ENCODE assay signal across 28 cellular contexts in the genomic region with DNA sequence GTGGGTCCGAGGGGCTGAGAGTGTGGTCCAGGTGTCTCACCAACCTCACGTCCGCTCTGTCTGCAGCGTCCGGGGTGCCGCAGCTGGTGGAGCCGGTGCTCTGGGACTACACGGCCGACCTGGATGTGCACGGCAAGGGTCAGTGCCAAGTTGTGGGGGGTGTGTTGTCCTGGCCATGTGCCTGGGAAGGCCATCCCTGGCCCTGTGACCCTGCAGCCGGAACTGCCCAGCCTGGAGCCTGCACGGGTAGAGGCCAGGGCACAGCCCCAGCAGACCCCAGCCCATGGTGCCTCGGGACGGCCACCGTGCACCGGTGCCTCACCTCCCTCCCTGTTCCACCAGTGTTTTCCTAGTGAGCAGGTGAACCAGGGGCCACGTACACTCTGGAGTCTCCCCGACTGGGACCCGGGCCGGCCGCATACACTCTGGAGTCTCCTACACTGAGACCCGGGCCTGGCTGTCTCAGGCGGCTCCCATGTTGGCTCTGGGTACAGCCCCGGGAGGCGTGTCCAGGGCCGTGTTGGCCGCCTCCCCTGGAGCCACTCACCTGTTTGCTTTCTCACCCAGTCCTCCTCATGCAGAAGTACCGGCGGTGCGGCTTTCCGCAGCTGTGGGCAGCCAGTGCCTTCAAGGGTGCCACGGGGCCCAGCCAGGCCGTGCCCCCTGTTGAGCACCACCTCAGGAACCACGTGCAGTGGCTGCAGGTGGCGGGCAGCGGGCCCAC. TPM values are rescaled to one million over a fixed set of nuclear protein-coding genes. Genes with fewer than 3 reads are reported as not detected.
DNase-seq lines count a peak whose midpoint lies in the region; ATAC-seq and TF ChIP-seq lines count a peak whose summit lies in the region.
"Had no signal": no experiment of that assay in that cellular context is flagged by ENCODE, and none has a peak within 500 bp of the region (broad histone marks: within the 10 kb centered on the region; RNA-seq: fewer than 3 reads in every experiment).

No MANE protein-coding gene starts in this region.

- no peak for TF ChIP-seq EP300 in SK-N-SH (IDR thresholded peaks at IDR 0.05; ENCODE audit: borderline replicate concordance in 1 of 2, low read depth in 1 of 2, low read length in 1 of 2)

- dilution Hi-C loops in IMR-90 (cut with HindIII; ENCODE audit: low sequenced_read_pairs, unreplicated experiment), result no loop called here

- POLR2A ChIA-PET in SK-N-SH (lab: Yijun Ruan, JAX) (interaction anchor here (1.0 kb wide), 1 partner anchor 10 kb away, joined by 3 read pairs; no protein-coding TSS in a partner anchor), IMR-90 (lab: Charles Lee; ENCODE audit: unreplicated experiment) (no interaction called here)

- no peaks in the 10 kb centered on the region for H3K9me2 ChIP-seq in SK-N-SH

- no peak overlapping the region for H3K14ac ChIP-seq in IMR-90 (replicated peaks; ENCODE audit: low read depth, low read length)

- H2AK5ac ChIP-seq in IMR-90 (ENCODE audit: low read depth, low read length), result no peak overlapping the region

- H3K18ac ChIP-seq in IMR-90 (ENCODE audit: low read depth, low read length), result no peak overlapping the region

- H4K20me1 ChIP-seq in SK-N-SH (ENCODE audit: insufficient read depth) (peaks cover 4% of the 10 kb centered on the region; the same call in 1 of the 2 replicates), IMR-90 (ENCODE audit: insufficient read depth, low read length) (peaks cover 9% of the 10 kb centered on the region; the same call in 1 of the 2 replicates)

- H4K8ac ChIP-seq in IMR-90 (ENCODE audit: low read depth in 2 of 2, low read length in 2 of 2), result no peak overlapping the region

- no peak for ATAC-seq in SK-N-SH treated with all-trans-retinoic acid at 6 μM for 48 hours
- ATAC-seq in IMR-90 (ENCODE audit: low read depth), result no peak
- ATAC-seq in stimulated activated effector memory CD8-positive, alpha-beta T cell treated with anti-CD3 and anti-CD28 coated beads, Interleukin-12 subunit alpha, Interleukin-12 subunit beta, amount 100 ng/mL, for 72 hours, result no peak
- no peak for ATAC-seq in GM21619 (IDR thresholded peaks at IDR 0.05; ENCODE audit: unreplicated experiment)
- ATAC-seq: gastroesophageal sphincter; naive thymus-derived CD8-positive, alpha-beta T cell; Right ventricle myocardium inferior had no signal

- TF ChIP-seq RAD21 in SK-N-SH (IDR thresholded peaks at IDR 0.05; ENCODE audit: low read length) (no peak), IMR-90 (IDR thresholded peaks at IDR 0.05; ENCODE audit: low read length) (no peak)

- H3K36me3 Mint-ChIP-seq in endodermal cell (ENCODE audit: low read depth) (no peaks in the 10 kb centered on the region), CD14-positive monocyte (peaks cover 10 to 22% of the 10 kb centered on the region in 2 donors)
- H3K36me3 Mint-ChIP-seq in stimulated activated effector memory CD8-positive, alpha-beta T cell treated with anti-CD3 and anti-CD28 coated beads, Interleukin-12 subunit alpha, Interleukin-12 subunit beta, amount 100 ng/mL, for 72 hours, result peaks cover 39% of the 10 kb centered on the region
- H3K36me3 Mint-ChIP-seq: brain had no signal

- no peak overlapping the region for H4K5ac ChIP-seq in IMR-90 (ENCODE audit: low read depth, low read length)

- intact Hi-C loops in IMR-90 (cut with micrococcal nuclease) (no loop called here), CD14-positive monocyte (cut with micrococcal nuclease) (no loop called here)

- no peaks in the 10 kb centered on the region for H3K27me3 ChIP-seq in SK-N-SH (ENCODE audit: insufficient read depth)
- H3K27me3 ChIP-seq in IMR-90 (ENCODE audit: control insufficient read depth, insufficient read depth, low read length), result no peaks in the 10 kb centered on the region
- H3K27me3 ChIP-seq in endodermal cell (ENCODE audit: control insufficient read depth, insufficient read depth, low read length, poor library complexity, severe bottlenecking), result no peaks in the 10 kb centered on the region
- H3K27me3 ChIP-seq: adrenal gland, gastroesophageal sphincter had no signal

- no peak overlapping the region for H2BK15ac ChIP-seq in IMR-90 (ENCODE audit: low read depth, low read length)

- in situ Hi-C loops in IMR-90 (cut with MboI; ENCODE audit: low sequenced_read_pairs), result no loop called here

- no peak overlapping the region for H3K4ac ChIP-seq in IMR-90 (ENCODE audit: low read depth, low read length)

- no peaks in the 10 kb centered on the region for H3K9me3 Mint-ChIP-seq in endodermal cell
- no peaks in the 10 kb centered on the region for H3K9me3 Mint-ChIP-seq in stimulated activated effector memory CD8-positive, alpha-beta T cell treated with anti-CD3 and anti-CD28 coated beads, Interleukin-12 subunit alpha, Interleukin-12 subunit beta, amount 100 ng/mL, for 72 hours
- H3K9me3 Mint-ChIP-seq in CD14-positive monocyte, result no peaks in the 10 kb centered on the region
- H3K9me3 Mint-ChIP-seq: activated T-cell treated with anti-CD3 and anti-CD28 coated beads, Interleukin-2, amount 50 U/mL, for 72 hours; brain; CD4-positive, alpha-beta memory T cell; naive thymus-derived CD8-positive, alpha-beta T cell had no signal

- no peak overlapping the region for H4K91ac ChIP-seq in IMR-90 (ENCODE audit: insufficient read depth, low read depth, low read length)

- H3K4me3 Mint-ChIP-seq in endodermal cell (no peak overlapping the region), CD14-positive monocyte (no peak overlapping the region)
- no peak overlapping the region for H3K4me3 Mint-ChIP-seq in stimulated activated effector memory CD8-positive, alpha-beta T cell treated with anti-CD3 and anti-CD28 coated beads, Interleukin-12 subunit alpha, Interleukin-12 subunit beta, amount 100 ng/mL, for 72 hours
- H3K4me3 Mint-ChIP-seq: activated T-cell treated with anti-CD3 and anti-CD28 coated beads, Interleukin-2, amount 50 U/mL, for 72 hours; brain; CD4-positive, alpha-beta memory T cell; naive thymus-derived CD8-positive, alpha-beta T cell had no signal

- H3K9me3 ChIP-seq in SK-N-SH (no peaks in the 10 kb centered on the region), IMR-90 (ENCODE audit: control insufficient read depth, insufficient read depth, low read length) (no peaks in the 10 kb centered on the region), endodermal cell (ENCODE audit: control insufficient read depth, low read length) (no peaks in the 10 kb centered on the region)
- H3K9me3 ChIP-seq: adrenal gland, gastroesophageal sphincter had no signal

- no peak overlapping the region for H3K27ac ChIP-seq in SK-N-SH (ENCODE audit: low read depth in 2 of 2, low read length in 1 of 2)
- no peak overlapping the region for H3K27ac ChIP-seq in IMR-90 (ENCODE audit: insufficient read depth, low read length)
- no peak overlapping the region for H3K27ac ChIP-seq in endodermal cell (ENCODE audit: low read depth, low read length)
- H3K27ac ChIP-seq: adrenal gland, gastroesophageal sphincter, PC-9 had no signal

- H2AFZ ChIP-seq in SK-N-SH (ENCODE audit: low read depth) (no peak overlapping the region), IMR-90 (replicated peaks; ENCODE audit: low read length, poor library complexity) (no peak overlapping the region)
- H2AFZ ChIP-seq: PC-9 had no signal

- BruUV-seq in IMR-90 (replicated peaks; lab: Mats Ljungman, UMichigan), result no TSS peak

- CTCF ChIA-PET in SK-N-SH (lab: Yijun Ruan, JAX) (interaction anchor here (2.3 kb wide), 1 partner anchor 12 kb away, joined by 6 read pairs; no protein-coding TSS in a partner anchor), IMR-90 (lab: Yijun Ruan, JAX) (no interaction called here)

- H3F3A ChIP-seq in SK-N-SH (replicated peaks; ENCODE audit: insufficient read depth), result peaks cover 9% of the 10 kb centered on the region

- no peaks in the 10 kb centered on the region; the same call in 1 of the 2 replicates for H3K9me1 ChIP-seq in IMR-90 (ENCODE audit: insufficient read depth, low read length)

- no peak for TF ChIP-seq POLR2A in IMR-90 (IDR thresholded peaks at IDR 0.05; ENCODE audit: low read depth, low read length)

- H3K4me3 ChIP-seq in SK-N-SH (ENCODE audit: low read depth in 2 of 2, low read length in 1 of 2) (no peak overlapping the region), IMR-90 (ENCODE audit: insufficient read depth, low read depth, low read length) (no peak overlapping the region), endodermal cell (ENCODE audit: low read length) (no peak overlapping the region)
- H3K4me3 ChIP-seq: adrenal gland, gastroesophageal sphincter, lung, PC-9 had no signal

- H3K9ac ChIP-seq in SK-N-SH (no peak overlapping the region), IMR-90 (ENCODE audit: low read depth, low read length) (no peak overlapping the region), endodermal cell (ENCODE audit: extremely low read depth, low read length, poor library complexity, severe bottlenecking) (no peak overlapping the region)

- peak overlapping the region; percentile 16 for H2AK9ac ChIP-seq in IMR-90 (replicated peaks; ENCODE audit: low read depth, low read length, poor library complexity)

- H3K79me1 ChIP-seq in IMR-90 (ENCODE audit: low read depth in 1 of 2, low read length in 2 of 2), result no peaks in the 10 kb centered on the region

- H3K4me1 Mint-ChIP-seq in endodermal cell (no peaks in the 10 kb centered on the region), CD14-positive monocyte (peaks cover 24% of the 10 kb centered on the region)
- peaks cover 11% of the 10 kb centered on the region for H3K4me1 Mint-ChIP-seq in stimulated activated effector memory CD8-positive, alpha-beta T cell treated with anti-CD3 and anti-CD28 coated beads, Interleukin-12 subunit alpha, Interleukin-12 subunit beta, amount 100 ng/mL, for 72 hours
- H3K4me1 Mint-ChIP-seq: brain had no signal

- no peak overlapping the region for H3K27ac Mint-ChIP-seq in endodermal cell
- H3K27ac Mint-ChIP-seq in stimulated activated effector memory CD8-positive, alpha-beta T cell treated with anti-CD3 and anti-CD28 coated beads, Interleukin-12 subunit alpha, Interleukin-12 subunit beta, amount 100 ng/mL, for 72 hours, result peak overlapping the region; percentile 14
- no peak overlapping the region for H3K27ac Mint-ChIP-seq in CD14-positive monocyte
- H3K27ac Mint-ChIP-seq: activated T-cell treated with anti-CD3 and anti-CD28 coated beads, Interleukin-2, amount 50 U/mL, for 72 hours had no signal

- WGBS in SK-N-SH (ENCODE audit: low lambda C conversion rate), result 94% methylated on average over 20 of the region's 36 CpGs
- WGBS in IMR-90 (ENCODE audit: extremely low coverage in 2 of 2, insufficient read length in 1 of 2), 2 experiments, result 96% methylated on average over 12 of the region's 36 CpGs; no CpG with 5 or more reads in 1 of the 2 experiments
- 92 to 93% methylated on average over 21 to 36 of the region's 36 CpGs for WGBS in endodermal cell (ENCODE audit: insufficient coverage in 1 of 2, insufficient read length in 1 of 2), 2 experiments

- H2BK5ac ChIP-seq in IMR-90 (ENCODE audit: low read depth, low read length, poor library complexity, severe bottlenecking), result no peak overlapping the region

- H3K79me2 ChIP-seq in SK-N-SH (ENCODE audit: insufficient read depth), result no peaks in the 10 kb centered on the region

- H3K36me3 ChIP-seq in SK-N-SH (replicated peaks in 1 of 2; ENCODE audit: control insufficient read depth in 1 of 2, insufficient read depth in 2 of 2, low read length in 1 of 2) (peaks cover 0 to 12% of the 10 kb centered on the region in 2 experiments), IMR-90 (ENCODE audit: control insufficient read depth, insufficient read depth, low read length) (peaks cover 5% of the 10 kb centered on the region), endodermal cell (ENCODE audit: control insufficient read depth, insufficient read depth, low read length) (no peaks in the 10 kb centered on the region)

- no peak overlapping the region for H2BK120ac ChIP-seq in IMR-90 (ENCODE audit: low read depth, low read length)

- TF ChIP-seq CTCF in SK-N-SH (IDR thresholded peaks at IDR 0.05) (no peak), IMR-90 (conservative IDR thresholded peaks at IDR 0.05; ENCODE audit: low read depth, low read length) (no peak), endodermal cell (conservative IDR thresholded peaks at IDR 0.05) (no peak), CD14-positive monocyte (IDR thresholded peaks at IDR 0.05) (no peak)

- H3K4me1 ChIP-seq in SK-N-SH (ENCODE audit: control insufficient read depth in 1 of 2, insufficient read depth in 2 of 2, low read depth in 1 of 2, low read length in 1 of 2) (no peaks in the 10 kb centered on the region; a peak in 1 of 4 replicates), IMR-90 (ENCODE audit: control insufficient read depth, insufficient read depth, low read length) (peaks cover 3% of the 10 kb centered on the region), endodermal cell (ENCODE audit: control insufficient read depth, insufficient read depth, low read length) (no peaks in the 10 kb centered on the region)
- H3K4me1 ChIP-seq: adrenal gland had no signal

- H2BK20ac ChIP-seq in IMR-90 (ENCODE audit: low read depth, low read length), result no peak overlapping the region

- H3K56ac ChIP-seq in IMR-90 (ENCODE audit: extremely low read depth, insufficient read depth, low read length), result no peak overlapping the region

- H3K23ac ChIP-seq in IMR-90 (ENCODE audit: low read depth, low read length), result no peak overlapping the region

- H3K4me2 ChIP-seq in SK-N-SH, result no peak overlapping the region
- no peak overlapping the region for H3K4me2 ChIP-seq in IMR-90 (ENCODE audit: low read depth, low read length)
- H3K4me2 ChIP-seq: PC-9 had no signal

- H3K27me3 Mint-ChIP-seq in endodermal cell (ENCODE audit: insufficient read depth), result no peaks in the 10 kb centered on the region
- peaks cover 0 to 2% (median 0%) of the 10 kb centered on the region in 3 donors for H3K27me3 Mint-ChIP-seq in CD14-positive monocyte (ENCODE audit: low read depth in 3 of 3)
- H3K27me3 Mint-ChIP-seq: brain; CD4-positive, alpha-beta memory T cell; naive thymus-derived CD8-positive, alpha-beta T cell had no signal

- DNase-seq in SK-N-SH (peak; percentile 41), IMR-90 (no peak), endodermal cell (peak; percentile 45), CD14-positive monocyte (ENCODE audit: low spot score) (no peak), AG08396 (ENCODE audit: low spot score) (no peak)
- DNase-seq in stimulated activated effector memory CD8-positive, alpha-beta T cell treated with anti-CD3 and anti-CD28 coated beads, Interleukin-12 subunit alpha, Interleukin-12 subunit beta, amount 100 ng/mL, for 72 hours (ENCODE audit: low spot score in 2 of 2), result no peak
- DNase-seq: 8988T; activated CD4-positive, alpha-beta T cell treated with anti-CD3 and anti-CD28 coated beads, Interleukin-2, amount 50 U/mL, for 48 hours; activated CD4-positive, CD25-positive, alpha-beta regulatory T cell treated with anti-CD3 and anti-CD28 coated beads, Interleukin-2, amount 50 U/mL, for 72 hours; activated T-cell treated with anti-CD3 and anti-CD28 coated beads, Interleukin-2, amount 50 U/mL, for 72 hours; CD4-positive, alpha-beta memory T cell; NCI-H1417 treated with DMSO at 0.1 percent for 48 hours; NCI-H2081 treated with DMSO at 0.1 percent for 48 hours; NCI-H2227 treated with DMSO at 0.1 percent for 48 hours; NCI-H526 treated with DMSO at 0.1 percent for 48 hours; NK-92 treated with Interleukin-12 subunit alpha and Interleukin-12 subunit beta, amount 100 ng/mL, for 24 hours; nucleus accumbens; PC-9; stimulated activated naive CD4-positive, alpha-beta T cell; T-helper 2 cell had no signal

RNA-seq across cellular contexts. Expression of gene CYBC1, which starts 13.8 kb away (rescaled TPM):
- polyA plus RNA-seq in SK-N-SH (2012; rRNA removed) (160 and 165 TPM in 2 replicates), IMR-90 (2012; rRNA removed) (76.7 and 89.0 TPM in 2 replicates), CD14-positive monocyte (100 to 1,000 TPM; 160 to 217 TPM)
- polyA plus RNA-seq in SK-N-SH (2012; cell fraction: cytosol; rRNA removed), result 97.3 and 115 TPM in 2 replicates
- 403 and 584 TPM in 2 replicates for polyA plus RNA-seq in SK-N-SH (2012; cell fraction: nucleus; rRNA removed)
- total RNA-seq in IMR-90 (2012; rRNA removed) (61.1 and 75.1 TPM in 2 replicates), endodermal cell (10 to 100 TPM; 71.2 to 88.5 TPM)
- 84.4 and 115 TPM in 2 replicates for polyA plus RNA-seq in IMR-90 (2012; cell fraction: cytosol; rRNA removed)
- 201 and 366 TPM in 2 replicates for polyA plus RNA-seq in IMR-90 (2012; cell fraction: nucleus; rRNA removed; ENCODE audit: low replicate concordance)
- 62.1 TPM for polyA plus RNA-seq in endodermal cell (2013, experiment 1 of 2)
- polyA plus RNA-seq in endodermal cell (2013, experiment 2 of 2), result 49.1 TPM

RNA-seq across cellular contexts. Expression of gene OGFOD3, which starts 18.4 kb away (rescaled TPM):
- polyA plus RNA-seq in SK-N-SH (2012; rRNA removed), result 57.1 and 68.2 TPM in 2 replicates
- polyA plus RNA-seq in SK-N-SH (2012; cell fraction: cytosol; rRNA removed), result 38.7 and 54.7 TPM in 2 replicates
- polyA plus RNA-seq in SK-N-SH (2012; cell fraction: nucleus; rRNA removed), result 67.2 and 94.3 TPM in 2 replicates
- 24.4 and 25.3 TPM in 2 replicates for total RNA-seq in IMR-90 (2012; rRNA removed)
- polyA plus RNA-seq in IMR-90 (2012; rRNA removed), result 33.4 and 34.5 TPM in 2 replicates
- polyA plus RNA-seq in IMR-90 (2012; cell fraction: cytosol; rRNA removed), result 31.1 and 43.7 TPM in 2 replicates
- 18.5 and 32.9 TPM in 2 replicates for polyA plus RNA-seq in IMR-90 (2012; cell fraction: nucleus; rRNA removed; ENCODE audit: low replicate concordance)
- total RNA-seq in endodermal cell, result 10 to 100 TPM; 24.0 to 30.1 TPM
- 24.2 TPM for polyA plus RNA-seq in endodermal cell (2013, experiment 1 of 2)
- polyA plus RNA-seq in endodermal cell (2013, experiment 2 of 2), result 21.2 TPM
- polyA plus RNA-seq in CD14-positive monocyte, result 10 to 100 TPM; 25.2 to 36.4 TPM

RNA-seq across cellular contexts. Expression of gene HEXD, which starts 18.6 kb away (rescaled TPM):
- polyA plus RNA-seq in SK-N-SH (2012; rRNA removed), result 38.8 and 43.1 TPM in 2 replicates
- polyA plus RNA-seq in SK-N-SH (2012; cell fraction: cytosol; rRNA removed), result 10.8 and 18.1 TPM in 2 replicates
- polyA plus RNA-seq in SK-N-SH (2012; cell fraction: nucleus; rRNA removed), result 328 and 454 TPM in 2 replicates
- 3.8 and 4.2 TPM in 2 replicates for total RNA-seq in IMR-90 (2012; rRNA removed)
- polyA plus RNA-seq in IMR-90 (2012; rRNA removed), result 9.2 and 9.5 TPM in 2 replicates
- 5.6 and 10.0 TPM in 2 replicates for polyA plus RNA-seq in IMR-90 (2012; cell fraction: cytosol; rRNA removed)
- 76.9 and 127 TPM in 2 replicates for polyA plus RNA-seq in IMR-90 (2012; cell fraction: nucleus; rRNA removed; ENCODE audit: low replicate concordance)
- 10 to 100 TPM; 31.5 to 37.6 TPM for total RNA-seq in endodermal cell
- 42.8 TPM for polyA plus RNA-seq in endodermal cell (2013, experiment 1 of 2)
- polyA plus RNA-seq in endodermal cell (2013, experiment 2 of 2), result 31.9 TPM
- polyA plus RNA-seq in CD14-positive monocyte, result 10 to 100 TPM in 1 of 2 donors, 1 to 10 TPM in 1; 8.9 to 12.7 TPM

RNA-seq across cellular contexts. Expression of gene NARF, which starts 21.8 kb away (rescaled TPM):
- polyA plus RNA-seq in SK-N-SH (2012; rRNA removed) (128 and 130 TPM in 2 replicates), IMR-90 (2012; rRNA removed) (88.8 and 94.8 TPM in 2 replicates), CD14-positive monocyte (100 to 1,000 TPM; 100 to 101 TPM)
- polyA plus RNA-seq in SK-N-SH (2012; cell fraction: cytosol; rRNA removed), result 90.6 and 112 TPM in 2 replicates
- 222 and 289 TPM in 2 replicates for polyA plus RNA-seq in SK-N-SH (2012; cell fraction: nucleus; rRNA removed)
- total RNA-seq in IMR-90 (2012; rRNA removed) (70.8 and 83.7 TPM in 2 replicates), endodermal cell (10 to 100 TPM; 64.0 to 70.8 TPM)
- polyA plus RNA-seq in IMR-90 (2012; cell fraction: cytosol; rRNA removed), result 72.3 and 101 TPM in 2 replicates
- 89.0 and 135 TPM in 2 replicates for polyA plus RNA-seq in IMR-90 (2012; cell fraction: nucleus; rRNA removed; ENCODE audit: low replicate concordance)
- polyA plus RNA-seq in endodermal cell (2013, experiment 1 of 2), result 151 TPM
- polyA plus RNA-seq in endodermal cell (2013, experiment 2 of 2), result 159 TPM

Comparison
In these comparisons a context has a peak if more than half of its experiments do, and no peak if none do; other contexts are left out.
1. DNase-seq: peak in SK-N-SH (single experiment) and endodermal cell (single experiment); none in IMR-90 (single experiment), stimulated activated effector memory CD8-positive, alpha-beta T cell treated with anti-CD3 and anti-CD28 coated beads, Interleukin-12 subunit alpha, Interleukin-12 subunit beta, amount 100 ng/mL, for 72 hours (0 of 2), CD14-positive monocyte (single experiment) and AG08396 (single experiment).